Comparison of ENCODE assay signal across 24 cellular contexts in genomic region chr9:96505316-96505991, GRCh38. TPM values are rescaled to one million over a fixed set of nuclear protein-coding genes. Genes with fewer than 3 reads are reported as not detected.
DNase-seq lines count a peak whose midpoint lies in the region; ATAC-seq and TF ChIP-seq lines count a peak whose summit lies in the region.
"Had no signal": no experiment of that assay in that cellular context is flagged by ENCODE, and none has a peak within 500 bp of the region (broad histone marks: within the 10 kb centered on the region; RNA-seq: fewer than 3 reads in every experiment).

No MANE protein-coding gene starts in this region.

- H3K36me3 ChIP-seq in GM23248 (ENCODE audit: low read depth): 0 out of 2 replicates have a peak, but pooled peaks cover 5% of the 10 kb centered on the region
- H3K36me3 ChIP-seq in ascending aorta: peaks cover 0 to 5% of the 10 kb centered on the region in 2 donors
- no peaks in the 10 kb centered on the region for H3K36me3 ChIP-seq in lung (ENCODE audit: control insufficient read depth in 2 of 2, insufficient read depth in 2 of 2, low read length in 2 of 2)
- H3K36me3 ChIP-seq in thyroid gland: no peaks in the 10 kb centered on the region
- H3K36me3 ChIP-seq: BLaER1, cardiac muscle cell, colonic mucosa, ovary had no signal

- no peaks in the 10 kb centered on the region for H4K20me1 ChIP-seq in GM23248 (ENCODE audit: insufficient read depth)
- H4K20me1 ChIP-seq: BLaER1 had no signal

- TF ChIP-seq CTCF in ascending aorta (IDR thresholded peaks at IDR 0.05) (no peak), lung (IDR thresholded peaks at IDR 0.05; ENCODE audit: control extremely low read depth, extremely low read depth) (no peak), thyroid gland (IDR thresholded peaks at IDR 0.05) (no peak)

- H3K4me2 ChIP-seq in GM23248 (ENCODE audit: unreplicated experiment): no peak overlapping the region
- H3K4me2 ChIP-seq: BLaER1 had no signal

- H3K79me2 ChIP-seq in GM23248 (ENCODE audit: insufficient read depth): no peaks in the 10 kb centered on the region

- no peak overlapping the region for H3K9ac ChIP-seq in GM23248
- H3K9ac ChIP-seq: BLaER1 had no signal

- in situ Hi-C loops in GM23248 (cut with MboI): no loop called here

- H3K9me2 ChIP-seq in GM23248 (ENCODE audit: insufficient read depth): no peaks in the 10 kb centered on the region

- H3K4me1 ChIP-seq in GM23248 (ENCODE audit: insufficient read depth) (peaks cover 34% of the 10 kb centered on the region), ascending aorta (peaks cover 6 to 42% of the 10 kb centered on the region in 2 donors), lung (ENCODE audit: control insufficient read depth in 2 of 2, insufficient read depth in 2 of 2, low read length in 2 of 2) (peaks cover 0 to 2% of the 10 kb centered on the region in 2 donors), thyroid gland (peaks cover 5 to 15% of the 10 kb centered on the region in 2 donors)
- H3K4me1 ChIP-seq: BLaER1, colonic mucosa had no signal

- no peaks in the 10 kb centered on the region for H3K27me3 ChIP-seq in GM23248 (replicated peaks; ENCODE audit: insufficient read depth)
- no peaks in the 10 kb centered on the region for H3K27me3 ChIP-seq in ascending aorta
- no peaks in the 10 kb centered on the region for H3K27me3 ChIP-seq in lung (ENCODE audit: control insufficient read depth, insufficient read depth)
- no peaks in the 10 kb centered on the region for H3K27me3 ChIP-seq in thyroid gland
- H3K27me3 ChIP-seq: BLaER1, cardiac muscle cell, colonic mucosa, ovary, SJSA1 had no signal

- DNase-seq in GM23248: peak; percentile 45
- DNase-seq in ascending aorta (ENCODE audit: low spot score in 2 of 2): peak in 1 of 2 donors; percentile 71
- DNase-seq in lung (ENCODE audit: low spot score): peak; percentile 42
- DNase-seq in thyroid gland: peak; percentile 75 to 78
- DNase-seq in C1 segment of cervical spinal cord (lab: John Stamatoyannopoulos, UW): no peak
- no peak for DNase-seq in activated T-cell treated with anti-CD3 and anti-CD28 coated beads, Interleukin-2, amount 50 U/mL, for 48 hours
- DNase-seq: activated CD4-positive, alpha-beta T cell treated with anti-CD3 and anti-CD28 coated beads for 36 hours; activated CD8-positive, alpha-beta T cell treated with anti-CD3 and anti-CD28 coated beads, Interleukin-2, amount 10 ng/mL, durations not matched to agents 7 days and 5 days; colonic mucosa; effector memory CD8-positive, alpha-beta T cell; foreskin fibroblast; mesendoderm; NCI-H1436; NCI-H2107; NCI-H82; ovary; T-helper 9 cell had no signal

- H3K27ac ChIP-seq in GM23248 (no peak overlapping the region), ascending aorta (peak overlapping the region; percentile 53 to 58), lung (ENCODE audit: low read depth in 1 of 2, low read length in 1 of 2) (no peak overlapping the region), thyroid gland (peak overlapping the region; percentile 50 to 79 (median 67))
- H3K27ac ChIP-seq: BLaER1, cardiac muscle cell, colonic mucosa, ovary, SJSA1 had no signal

- ATAC-seq in lung (ENCODE audit: insufficient read depth, low FRiP score): peak; percentile 62
- ATAC-seq in HG02938 (IDR thresholded peaks at IDR 0.05; ENCODE audit: unreplicated experiment): no peak
- ATAC-seq: activated CD4-positive, alpha-beta T cell treated with anti-CD3 and anti-CD28 coated beads for 36 hours; activated CD8-positive, alpha-beta T cell treated with anti-CD3 and anti-CD28 coated beads, Interleukin-2, amount 10 ng/mL, durations not matched to agents 7 days and 5 days; activated naive CD4-positive, alpha-beta T cell treated with anti-CD3 and anti-CD28 coated beads, Interleukin-2, amount 50 U/mL, for 72 hours; effector memory CD8-positive, alpha-beta T cell; HepG2; stimulated activated memory B cell treated with anti-CD40 and anti-IgM and Interleukin-4, amounts not matched to agents 10 μg/mL and 1 μg/mL and 100 μg/mL, for 72 hours had no signal

- no peaks in the 10 kb centered on the region for H3K9me3 ChIP-seq in GM23248 (ENCODE audit: low read depth)
- no peaks in the 10 kb centered on the region for H3K9me3 ChIP-seq in ascending aorta
- H3K9me3 ChIP-seq in lung (ENCODE audit: control insufficient read depth in 2 of 2, insufficient read depth in 1 of 2, low read length in 1 of 2): no peaks in the 10 kb centered on the region
- H3K9me3 ChIP-seq in thyroid gland: no peaks in the 10 kb centered on the region
- H3K9me3 ChIP-seq: BLaER1, colonic mucosa, ovary, SJSA1 had no signal

- no peak overlapping the region for H3K4me3 ChIP-seq in GM23248
- H3K4me3 ChIP-seq in ascending aorta: no peak overlapping the region
- no peak overlapping the region for H3K4me3 ChIP-seq in lung
- no peak overlapping the region for H3K4me3 ChIP-seq in thyroid gland (replicated peaks in 1 of 3)
- H3K4me3 ChIP-seq: BLaER1, cardiac muscle cell, colonic mucosa, ovary, SJSA1 had no signal

- H2AFZ ChIP-seq in GM23248: no peak overlapping the region

- intact Hi-C loops in ascending aorta (cut with DNase I): no loop called here
- intact Hi-C loops in thyroid gland (cut with DNase I): loop anchor here (10.0 kb wide), 1 partner anchor 61 kb away; no protein-coding TSS in a partner anchor

- WGBS in GM23248 (ENCODE audit: low coverage in 1 of 2, low lambda C conversion rate in 2 of 2, missing lambda C conversion rate in 2 of 2), 2 experiments: 48 to 50% methylated on average over 13 of the region's 13 CpGs
- 67 to 83% methylated on average over 13 of the region's 13 CpGs for WGBS in lung, 2 donors
- 33 to 46% methylated on average over 13 of the region's 13 CpGs for WGBS in thyroid gland, 2 donors

- H3F3A ChIP-seq in GM23248 (ENCODE audit: insufficient read depth): peaks cover 24% of the 10 kb centered on the region

- no peak for TF ChIP-seq POLR2A in thyroid gland (IDR thresholded peaks at IDR 0.05)

RNA-seq across cellular contexts. Expression of gene HABP4, which starts 55.5 kb away (rescaled TPM):
- 10.4 and 13.2 TPM in 2 replicates for total RNA-seq in GM23248 (2014; rRNA removed; shearing (Covaris generic))
- polyA plus RNA-seq in GM23248 (2016; fragmentation: Nextera tagmentation; extraction: Ambion mirVana) (15.7 and 17.2 TPM in 2 replicates), lung (1 to 10 TPM; 4.7 to 9.8 TPM)
- total RNA-seq in ascending aorta (26.9 TPM), lung (10 to 100 TPM in 1 of 2 donors, 1 to 10 TPM in 1; 6.5 to 10.2 TPM), thyroid gland (10 to 100 TPM; 18.4 to 24.1 (median 20.8) TPM)

Comparison
In these comparisons a context has a peak if more than half of its experiments do, and no peak if none do; other contexts are left out.
1. DNase-seq: peak in GM23248 (single experiment), lung (single experiment) and thyroid gland (2 of 2); none in C1 segment of cervical spinal cord (0 of 14) and activated T-cell treated with anti-CD3 and anti-CD28 coated beads, Interleukin-2, amount 50 U/mL, for 48 hours (0 of 2).
2. H3K27ac ChIP-seq: peak in ascending aorta (2 of 2) and thyroid gland (3 of 3); none in GM23248 (single experiment) and lung (0 of 2).